Comparison of ENCODE assay signal across 27 cellular contexts in the genomic region with DNA sequence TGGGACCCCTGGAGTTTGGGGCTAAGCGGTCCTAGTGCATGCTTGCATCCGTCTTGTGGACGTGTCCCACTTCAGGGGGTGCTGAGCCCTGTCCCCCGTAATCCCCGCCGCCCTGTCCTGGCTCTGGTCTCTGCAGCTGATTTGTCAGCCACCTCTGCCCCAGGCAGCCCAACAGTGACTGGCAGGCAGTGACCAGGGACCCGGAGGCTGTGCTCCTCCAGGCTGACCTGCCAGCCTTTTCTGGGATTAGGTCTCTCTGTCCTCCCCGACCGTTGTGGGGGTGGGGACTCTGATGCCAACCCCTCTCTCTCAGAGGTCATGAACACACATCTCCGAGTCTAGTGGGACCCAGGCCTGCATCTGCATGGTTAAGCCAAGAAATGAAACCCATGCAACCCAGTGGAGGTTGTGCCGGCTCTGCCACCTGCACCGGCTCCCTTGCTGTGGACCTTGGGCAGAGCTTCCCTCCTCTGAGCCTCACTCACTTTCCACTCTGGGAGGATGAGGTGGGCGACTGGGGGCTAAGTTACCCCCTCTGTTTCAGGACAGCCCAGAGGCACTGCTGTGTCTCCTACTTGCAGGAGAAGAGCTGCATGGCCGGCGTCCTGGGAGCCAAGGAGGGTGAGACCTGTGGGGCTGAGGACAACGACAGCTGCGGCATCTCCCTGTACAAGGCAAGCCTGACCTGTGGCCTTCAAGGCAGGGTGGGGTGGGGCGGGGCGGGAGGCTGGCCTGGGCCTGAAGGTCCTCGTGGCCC.
"Had no signal": no experiment of that assay in that cellular context is flagged by ENCODE, and none has a peak within 500 bp of the region (broad histone marks: within the 10 kb centered on the region; RNA-seq: fewer than 3 reads in every experiment).

No MANE protein-coding gene starts in this region.

- DNase-seq: activated B cell treated with CpG ODN at 0.5 μM for 24 hours; activated CD4-positive, alpha-beta T cell treated with anti-CD3 and anti-CD28 coated beads for 48 hours; activated CD4-positive, alpha-beta T cell treated with anti-CD3 and anti-CD28 coated beads, Interleukin-2, amount 50 U/mL, for 1 hour; activated CD4-positive, alpha-beta T cell treated with anti-CD3 and anti-CD28 coated beads, Interleukin-2, amount 50 U/mL, for 48 hours; activated CD8-positive, alpha-beta memory T cell treated with anti-CD3 and anti-CD28 coated beads for 24 hours; activated CD8-positive, alpha-beta T cell treated with anti-CD3 and anti-CD28 coated beads for 36 hours; activated gamma-delta T cell; activated naive CD4-positive, alpha-beta T cell; activated naive CD4-positive, alpha-beta T cell treated with anti-CD3 and anti-CD28 coated beads, Interleukin-2, amount 10 ng/mL, durations not matched to agents 7 days and 5 days; activated naive CD8-positive, alpha-beta T cell treated with anti-CD3 and anti-CD28 coated beads, Interleukin-2, amount 10 ng/mL, durations not matched to agents 7 days and 5 days; activated T-cell treated with anti-CD3 and anti-CD28 coated beads, Interleukin-2, amount 50 U/mL, for 4 hours; amniotic stem cell; anterior cingulate cortex; brain microvascular endothelial cell; cortex of kidney; dermis blood vessel endothelial cell; effector CD4-positive, alpha-beta T cell; effector memory CD8-positive, alpha-beta T cell; erythroblast; foreskin keratinocyte; gastrocnemius medialis; glutamatergic neuron; T-helper 1 cell; T-helper 17 cell; T1000; WERI-Rb-1 had no signal

- H3K27ac ChIP-seq: brain microvascular endothelial cell, esophagus muscularis mucosa, foreskin keratinocyte, gastrocnemius medialis, WERI-Rb-1 had no signal

- H3K4me3 ChIP-seq: esophagus muscularis mucosa, gastrocnemius medialis had no signal

- H3K4me1 ChIP-seq: esophagus muscularis mucosa, foreskin keratinocyte, gastrocnemius medialis had no signal

- H3K9me3 ChIP-seq: esophagus muscularis mucosa, gastrocnemius medialis had no signal

- H3K27me3 ChIP-seq: brain microvascular endothelial cell, esophagus muscularis mucosa, foreskin keratinocyte, gastrocnemius medialis had no signal

- H3K36me3 ChIP-seq: brain microvascular endothelial cell, gastrocnemius medialis, WERI-Rb-1 had no signal
